ENCODE assay signal across 11 cellular contexts in genomic region chr10:117830832-117831231, GRCh38.
DNase-seq lines count a peak whose midpoint lies in the region; ATAC-seq and TF ChIP-seq lines count a peak whose summit lies in the region.
"Had no signal": no experiment of that assay in that cellular context is flagged by ENCODE, and none has a peak within 500 bp of the region (broad histone marks: within the 10 kb centered on the region; RNA-seq: fewer than 3 reads in every experiment).

No MANE protein-coding gene starts in this region.

- TF ChIP-seq CTCF in brain (conservative IDR thresholded peaks at IDR 0.05) = no peak

- H3K27me3 Mint-ChIP-seq in brain = peaks cover 23% of the 10 kb centered on the region
- H3K27me3 Mint-ChIP-seq in stimulated activated memory B cell treated with anti-CD40 and anti-IgM and Interleukin-4, amounts not matched to agents 10 μg/mL and 1 μg/mL and 100 μg/mL, for 72 hours = no peaks in the 10 kb centered on the region

- H3K27ac Mint-ChIP-seq in brain = peak overlapping the region in 3 of 5 experiments; percentile 12 to 34 (median 15)
- no peak overlapping the region for H3K27ac Mint-ChIP-seq in stimulated activated memory B cell treated with anti-CD40 and anti-IgM and Interleukin-4, amounts not matched to agents 10 μg/mL and 1 μg/mL and 100 μg/mL, for 72 hours

- H3K9me3 Mint-ChIP-seq in brain = peaks cover 0 to 20% (median 4%) of the 10 kb centered on the region in 5 experiments
- no peaks in the 10 kb centered on the region for H3K9me3 Mint-ChIP-seq in stimulated activated memory B cell treated with anti-CD40 and anti-IgM and Interleukin-4, amounts not matched to agents 10 μg/mL and 1 μg/mL and 100 μg/mL, for 72 hours

- DNase-seq in activated CD4-positive, alpha-beta T cell treated with anti-CD3 and anti-CD28 coated beads for 48 hours = peak; percentile 21
- DNase-seq in activated CD4-positive, alpha-beta T cell treated with anti-CD3 and anti-CD28 coated beads for 1 hour = no peak
- peak; percentile 23 for DNase-seq in NCI-H748 treated with DMSO at 0.1 percent for 48 hours (lab: John Stamatoyannopoulos, UW)
- no peak for DNase-seq in left ventricle myocardium superior
- DNase-seq: dorsolateral prefrontal cortex; NK-92 treated with Interleukin-12 subunit alpha and Interleukin-12 subunit beta, amount 100 ng/mL, for 24 hours; spleen had no signal

- peak overlapping the region; percentile 10 to 73 (median 60) for H3K4me3 Mint-ChIP-seq in brain
- peak overlapping the region; percentile 54 for H3K4me3 Mint-ChIP-seq in stimulated activated memory B cell treated with anti-CD40 and anti-IgM and Interleukin-4, amounts not matched to agents 10 μg/mL and 1 μg/mL and 100 μg/mL, for 72 hours

- peaks cover 16% of the 10 kb centered on the region for H3K4me1 Mint-ChIP-seq in brain
- peaks cover 9% of the 10 kb centered on the region for H3K4me1 Mint-ChIP-seq in stimulated activated memory B cell treated with anti-CD40 and anti-IgM and Interleukin-4, amounts not matched to agents 10 μg/mL and 1 μg/mL and 100 μg/mL, for 72 hours

- ATAC-seq in stimulated activated memory B cell treated with anti-CD40 and anti-IgM and Interleukin-4, amounts not matched to agents 10 μg/mL and 1 μg/mL and 100 μg/mL, for 72 hours = no peak
- ATAC-seq in GM19023 (IDR thresholded peaks at IDR 0.05; ENCODE audit: unreplicated experiment) (no peak), HG03432 (IDR thresholded peaks at IDR 0.05; ENCODE audit: unreplicated experiment) (no peak), left ventricle myocardium superior (no peak)

- H3K36me3 Mint-ChIP-seq in brain = no peaks in the 10 kb centered on the region
- H3K36me3 Mint-ChIP-seq in stimulated activated memory B cell treated with anti-CD40 and anti-IgM and Interleukin-4, amounts not matched to agents 10 μg/mL and 1 μg/mL and 100 μg/mL, for 72 hours = no peaks in the 10 kb centered on the region

- intact Hi-C loops in left ventricle myocardium superior (cut with micrococcal nuclease) = no loop called here

Comparison
In these comparisons a context has a peak if more than half of its experiments do, and no peak if none do; other contexts are left out.
1. DNase-seq: peak in activated CD4-positive, alpha-beta T cell treated with anti-CD3 and anti-CD28 coated beads for 48 hours (single experiment) and NCI-H748 treated with DMSO at 0.1 percent for 48 hours (single experiment); none in activated CD4-positive, alpha-beta T cell treated with anti-CD3 and anti-CD28 coated beads for 1 hour (single experiment) and left ventricle myocardium superior (single experiment).